8 cellular contexts compared by ENCODE assay signal in the genomic region with DNA sequence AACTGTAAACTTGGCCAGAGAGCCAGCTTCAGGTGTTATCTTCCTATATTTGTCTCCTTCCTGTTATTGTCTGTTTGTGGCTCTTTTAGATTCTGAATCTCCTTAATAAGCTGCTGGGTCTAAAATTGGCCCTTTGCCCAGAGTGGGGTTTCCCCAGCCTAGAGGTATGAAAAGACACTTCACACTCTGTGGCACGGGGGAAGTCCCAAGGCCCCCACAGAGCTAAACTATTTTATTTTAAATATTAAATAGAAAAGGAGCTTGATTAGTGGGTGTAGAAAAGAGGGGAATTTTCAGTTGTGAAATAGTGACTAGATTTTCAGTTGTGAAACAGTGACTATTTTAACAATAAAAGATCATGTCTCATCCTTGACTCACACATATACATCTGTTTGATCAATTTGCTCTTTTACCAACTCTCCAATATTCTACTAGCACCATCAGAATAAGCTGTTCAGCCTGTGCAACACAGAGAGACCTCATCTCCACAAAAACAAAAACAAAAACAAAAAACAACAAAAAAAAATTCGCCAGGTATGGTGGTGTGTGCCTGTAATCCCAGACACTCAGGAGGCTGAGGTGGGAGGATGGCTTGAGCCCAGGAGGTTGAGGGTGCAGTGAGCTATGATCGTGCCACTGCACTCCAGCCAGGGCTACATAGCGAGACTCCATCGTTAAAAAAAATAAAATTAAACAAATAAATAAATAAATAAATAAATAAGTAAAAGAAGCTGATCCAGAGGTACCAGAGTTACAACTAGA. TPM values are rescaled to one million over a fixed set of nuclear protein-coding genes. Genes with fewer than 3 reads are reported as not detected.
DNase-seq lines count a peak whose midpoint lies in the region; ATAC-seq, FAIRE-seq and TF ChIP-seq lines count a peak whose summit lies in the region.

No MANE protein-coding gene starts in this region.

- FAIRE-seq in small intestine (lab: Jason Lieb, UNC): no peak

- POLR2A ChIA-PET in CD8-positive, alpha-beta memory T cell (lab: Charles Lee): interaction anchor here (0.6 to 1.4 kb wide), 11 partner anchors 11 to 354 kb away, joined by 3 to 9 read pairs (median 4); partner anchors contain the start of genes ADO and NRBF2
- POLR2A ChIA-PET in WTC11 (lab: Charles Lee): no interaction called here

- H3K9me3 Mint-ChIP-seq in CD8-positive, alpha-beta memory T cell: peaks cover 0 to 8% (median under 1%) of the 10 kb centered on the region in 5 donors
- peaks cover 13% of the 10 kb centered on the region for H3K9me3 Mint-ChIP-seq in WTC11

- CTCF ChIA-PET in CD8-positive, alpha-beta memory T cell (lab: Charles Lee): interaction anchor here (0.6 to 2.3 kb wide), 6 partner anchors 17 to 98 kb away, joined by 3 to 16 read pairs (median 4); partner anchors contain the start of gene EGR2
- CTCF ChIA-PET in WTC11 (lab: Charles Lee): no interaction called here

- no peaks in the 10 kb centered on the region for H3K36me3 ChIP-seq in CD8-positive, alpha-beta memory T cell (ENCODE audit: insufficient read depth, low read length)
- H3K36me3 ChIP-seq in small intestine (ENCODE audit: control insufficient read depth in 2 of 2, insufficient read depth in 2 of 2, low read length in 2 of 2) (no peaks in the 10 kb centered on the region), esophagus muscularis mucosa (no peaks in the 10 kb centered on the region)

- peak overlapping the region in 4 of 7 donors; percentile 0 to 60 (median 37) for H3K4me3 Mint-ChIP-seq in CD8-positive, alpha-beta memory T cell
- no peak overlapping the region for H3K4me3 Mint-ChIP-seq in WTC11

- no peak overlapping the region for H3K4me3 ChIP-seq in CD8-positive, alpha-beta memory T cell (ENCODE audit: low read length)
- no peak overlapping the region for H3K4me3 ChIP-seq in small intestine (ENCODE audit: low read depth in 1 of 2, low read length in 2 of 2)
- no peak overlapping the region for H3K4me3 ChIP-seq in esophagus muscularis mucosa

- peak; percentile 76 to 94 (median 85) for DNase-seq in CD8-positive, alpha-beta memory T cell
- DNase-seq in LHCN-M2 (ENCODE audit: low read depth): peak; percentile 38
- DNase-seq in activated T-cell treated with anti-CD3 and anti-CD28 coated beads, Interleukin-2, amount 50 U/mL, for 48 hours: peak; percentile 82 to 85
- DNase-seq in small intestine: peak; percentile 36
- no peak for DNase-seq in NCI-H2227 (lab: John Stamatoyannopoulos, UW; ENCODE audit: unreplicated experiment)
- no peak for DNase-seq in esophagus muscularis mucosa (ENCODE audit: extremely low spot score)
- DNase-seq in WTC11 (ENCODE audit: low spot score): no peak

- intact Hi-C loops in esophagus muscularis mucosa (cut with DNase I): no loop called here

- peaks cover 0 to 12% (median 0%) of the 10 kb centered on the region in 3 donors for H3K36me3 Mint-ChIP-seq in CD8-positive, alpha-beta memory T cell
- 0 out of 2 replicates have a peak, but pooled peaks cover 3% of the 10 kb centered on the region for H3K36me3 Mint-ChIP-seq in WTC11

- H3K4me1 Mint-ChIP-seq in CD8-positive, alpha-beta memory T cell: peaks cover 22 to 37% (median 24%) of the 10 kb centered on the region in 3 donors
- no peaks in the 10 kb centered on the region for H3K4me1 Mint-ChIP-seq in WTC11

- H3K27me3 ChIP-seq in CD8-positive, alpha-beta memory T cell (ENCODE audit: insufficient read depth, low read length, poor library complexity, severe bottlenecking): no peaks in the 10 kb centered on the region
- H3K27me3 ChIP-seq in small intestine (ENCODE audit: control insufficient read depth in 2 of 2, insufficient read depth in 2 of 2, low read length in 2 of 2) (no peaks in the 10 kb centered on the region), esophagus muscularis mucosa (peaks cover 0 to 13% (median 0%) of the 10 kb centered on the region in 4 donors)

- H3K4me1 ChIP-seq in CD8-positive, alpha-beta memory T cell (ENCODE audit: insufficient read depth, low read length): peaks cover 15% of the 10 kb centered on the region
- H3K4me1 ChIP-seq in small intestine (ENCODE audit: control insufficient read depth in 2 of 2, insufficient read depth in 1 of 2, low read depth in 1 of 2, low read length in 1 of 2) (no peaks in the 10 kb centered on the region), esophagus muscularis mucosa (no peaks in the 10 kb centered on the region)

- TF ChIP-seq EP300 in esophagus muscularis mucosa (IDR thresholded peaks at IDR 0.05): no peak

- ATAC-seq in GM21447 (IDR thresholded peaks at IDR 0.05; ENCODE audit: unreplicated experiment): peak; percentile 97
- no peak for ATAC-seq in WTC11

- no peak overlapping the region for H3K27ac ChIP-seq in CD8-positive, alpha-beta memory T cell (ENCODE audit: low read depth, low read length)
- H3K27ac ChIP-seq in small intestine (ENCODE audit: low read depth in 1 of 2, low read length in 1 of 2) (no peak overlapping the region), esophagus muscularis mucosa (replicated peaks in 1 of 4) (no peak overlapping the region)

- no peak for TF ChIP-seq POLR2A in esophagus muscularis mucosa (IDR thresholded peaks at IDR 0.05; ENCODE audit: low read depth)

- TF ChIP-seq CTCF in esophagus muscularis mucosa (IDR thresholded peaks at IDR 0.05) (no peak), WTC11 (IDR thresholded peaks at IDR 0.05) (no peak)

- peak overlapping the region; percentile 0 to 88 (median 56) for H3K27ac Mint-ChIP-seq in CD8-positive, alpha-beta memory T cell
- no peak overlapping the region for H3K27ac Mint-ChIP-seq in WTC11

- no peaks in the 10 kb centered on the region for H3K9me3 ChIP-seq in CD8-positive, alpha-beta memory T cell (ENCODE audit: low read length)
- H3K9me3 ChIP-seq in small intestine (ENCODE audit: control insufficient read depth, low read depth): no peaks in the 10 kb centered on the region
- no peaks in the 10 kb centered on the region for H3K9me3 ChIP-seq in esophagus muscularis mucosa

- 70 to 83% (median 76%) methylated on average over 5 of the region's 5 CpGs for WGBS in small intestine, 3 donors
- 80% methylated on average over 5 of the region's 5 CpGs for WGBS in esophagus muscularis mucosa

- peaks cover 0 to 6% of the 10 kb centered on the region in 2 donors for H3K27me3 Mint-ChIP-seq in CD8-positive, alpha-beta memory T cell
- no peaks in the 10 kb centered on the region; the same call in 1 of the 2 replicates for H3K27me3 Mint-ChIP-seq in WTC11 (ENCODE audit: low read depth)

TF ChIP-seq in WTC11, 78 proteins besides CTCF, POLR2A, EP300 and RAD21 (continues in another document):
- TF ChIP-seq TEAD4 (CRISPR knock-in tag; IDR thresholded peaks at IDR 0.05) (no peak), ELF4 (CRISPR knock-in tag; IDR thresholded peaks at IDR 0.05; ENCODE audit: low read depth) (no peak), ESRRA (CRISPR knock-in tag; IDR thresholded peaks at IDR 0.05; ENCODE audit: borderline replicate concordance) (no peak), TEAD1 (CRISPR knock-in tag; IDR thresholded peaks at IDR 0.05) (no peak), ZBTB21 (CRISPR knock-in tag; IDR thresholded peaks at IDR 0.05; ENCODE audit: borderline replicate concordance) (no peak), GTF2I (CRISPR knock-in tag; conservative IDR thresholded peaks at IDR 0.05) (no peak), USF2 (CRISPR knock-in tag; IDR thresholded peaks at IDR 0.05) (no peak), ATF1 (CRISPR knock-in tag; IDR thresholded peaks at IDR 0.05) (no peak), FOXP1 (CRISPR knock-in tag; IDR thresholded peaks at IDR 0.05; ENCODE audit: borderline replicate concordance) (no peak), MYBL2 (CRISPR knock-in tag; IDR thresholded peaks at IDR 0.05) (no peak)
- TF ChIP-seq, protein P1, sequence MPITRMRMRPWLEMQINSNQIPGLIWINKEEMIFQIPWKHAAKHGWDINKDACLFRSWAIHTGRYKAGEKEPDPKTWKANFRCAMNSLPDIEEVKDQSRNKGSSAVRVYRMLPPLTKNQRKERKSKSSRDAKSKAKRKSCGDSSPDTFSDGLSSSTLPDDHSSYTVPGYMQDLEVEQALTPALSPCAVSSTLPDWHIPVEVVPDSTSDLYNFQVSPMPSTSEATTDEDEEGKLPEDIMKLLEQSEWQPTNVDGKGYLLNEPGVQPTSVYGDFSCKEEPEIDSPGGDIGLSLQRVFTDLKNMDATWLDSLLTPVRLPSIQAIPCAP (CRISPR knock-in tag; IDR thresholded peaks at IDR 0.05): no peak
- TF ChIP-seq, protein P2, sequence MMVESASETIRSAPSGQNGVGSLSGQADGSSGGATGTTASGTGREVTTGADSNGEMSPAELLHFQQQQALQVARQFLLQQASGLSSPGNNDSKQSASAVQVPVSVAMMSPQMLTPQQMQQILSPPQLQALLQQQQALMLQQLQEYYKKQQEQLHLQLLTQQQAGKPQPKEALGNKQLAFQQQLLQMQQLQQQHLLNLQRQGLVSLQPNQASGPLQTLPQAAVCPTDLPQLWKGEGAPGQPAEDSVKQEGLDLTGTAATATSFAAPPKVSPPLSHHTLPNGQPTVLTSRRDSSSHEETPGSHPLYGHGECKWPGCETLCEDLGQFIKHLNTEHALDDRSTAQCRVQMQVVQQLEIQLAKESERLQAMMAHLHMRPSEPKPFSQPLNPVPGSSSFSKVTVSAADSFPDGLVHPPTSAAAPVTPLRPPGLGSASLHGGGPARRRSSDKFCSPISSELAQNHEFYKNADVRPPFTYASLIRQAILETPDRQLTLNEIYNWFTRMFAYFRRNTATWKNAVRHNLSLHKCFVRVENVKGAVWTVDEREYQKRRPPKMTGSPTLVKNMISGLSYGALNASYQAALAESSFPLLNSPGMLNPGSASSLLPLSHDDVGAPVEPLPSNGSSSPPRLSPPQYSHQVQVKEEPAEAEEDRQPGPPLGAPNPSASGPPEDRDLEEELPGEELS (CRISPR knock-in tag; IDR thresholded peaks at IDR 0.05): no peak

RNA-seq across cellular contexts. Expression of gene ADO, which starts 24.9 kb away (rescaled TPM):
- 10 to 100 TPM; 38.4 to 39.4 TPM for total RNA-seq in CD8-positive, alpha-beta memory T cell
- polyA plus RNA-seq in CD8-positive, alpha-beta memory T cell: 2.8 TPM
- 41.3 and 45.6 TPM in 2 replicates for total RNA-seq in LHCN-M2 (2014; rRNA removed)
- polyA plus RNA-seq in LHCN-M2 (2012): 14.8 TPM
- 1 to 10 TPM; 7.4 to 9.5 (median 8.1) TPM for polyA plus RNA-seq in small intestine
- total RNA-seq in esophagus muscularis mucosa: 10 to 100 TPM; 19.5 to 28.1 (median 23.4) TPM
- total RNA-seq in WTC11 (2021): 29.3 to 30.6 TPM (median 29.8 TPM) in 3 replicates

RNA-seq across cellular contexts. Expression of gene EGR2, which starts 36.5 kb away (rescaled TPM):
- total RNA-seq in CD8-positive, alpha-beta memory T cell: 10 to 100 TPM; 87.8 to 89.9 TPM
- not detected for polyA plus RNA-seq in CD8-positive, alpha-beta memory T cell
- 0.13 and 0.46 TPM in 2 replicates for total RNA-seq in LHCN-M2 (2014; rRNA removed)
- polyA plus RNA-seq in LHCN-M2 (2012): 1.8 TPM
- polyA plus RNA-seq in small intestine: 1 to 10 TPM in 1 of 3 donors, under 1 TPM in 2; 0.45 to 5.4 (median 0.54) TPM
- total RNA-seq in esophagus muscularis mucosa: 1 to 10 TPM in 3 of 4 donors, under 1 TPM in 1; 0.26 to 4.0 (median 1.5) TPM
- total RNA-seq in WTC11 (2021): 0.92 to 1.6 TPM (median 1.6 TPM) in 3 replicates

Comparison
In these comparisons a context has a peak if more than half of its experiments do, and no peak if none do; other contexts are left out.
1. DNase-seq: peak in CD8-positive, alpha-beta memory T cell (5 of 5), LHCN-M2 (single experiment), activated T-cell treated with anti-CD3 and anti-CD28 coated beads, Interleukin-2, amount 50 U/mL, for 48 hours (2 of 2) and small intestine (single experiment); none in NCI-H2227 (single experiment), esophagus muscularis mucosa (single experiment) and WTC11 (single experiment).
2. RNA of gene EGR2, which starts 36.5 kb away (total RNA-seq): 87.8 to 89.9 TPM in CD8-positive, alpha-beta memory T cell; 0.26 to 4.0 TPM in esophagus muscularis mucosa, 0.92 to 1.6 TPM in WTC11 and 0.13 to 0.46 TPM in LHCN-M2; every median in the first group is over 10 times any median in the second.